Comparison of ENCODE assay signal across 9 cellular contexts in genomic region chr4:98838977-98839618, GRCh38.
A peak's percentile ranks its signal among the peaks of the same experiment; 100 is the strongest.
DNase-seq lines count a peak whose midpoint lies in the region; TF ChIP-seq lines count a peak whose summit lies in the region.
"Had no signal": no experiment of that assay in that cellular context is flagged by ENCODE, and none has a peak within 500 bp of the region (broad histone marks: within the 10 kb centered on the region; RNA-seq: fewer than 3 reads in every experiment).

No MANE protein-coding gene starts in this region.

- H3K36me3 ChIP-seq in GM23248 (ENCODE audit: low read depth) = no peaks in the 10 kb centered on the region

- in situ Hi-C loops in GM23248 (cut with MboI) = no loop called here

- no peak overlapping the region for H3K4me3 ChIP-seq in GM23248
- no peak overlapping the region for H3K4me3 ChIP-seq in dorsolateral prefrontal cortex

- peak overlapping the region; percentile 62 for H2AFZ ChIP-seq in GM23248

- no peaks in the 10 kb centered on the region for H3K4me1 ChIP-seq in GM23248 (ENCODE audit: insufficient read depth)

- DNase-seq in GM23248 = peak; percentile 21
- peak; percentile 34 for DNase-seq in OCI-M1 (lab: John Stamatoyannopoulos, UW)
- DNase-seq in fibroblast of gingiva (ENCODE audit: low read depth) = peak; percentile 2
- DNase-seq in non-pigmented ciliary epithelial cell (ENCODE audit: low read depth) = peak; percentile 13
- no peak for DNase-seq in dorsolateral prefrontal cortex
- DNase-seq in NCI-H526 (lab: John Stamatoyannopoulos, UW) = no peak
- DNase-seq in RPMI8226 = no peak
- DNase-seq in SHP77 treated with DMSO at 0.1 percent for 48 hours (lab: John Stamatoyannopoulos, UW) = no peak
- DNase-seq: T-helper 17 cell had no signal

- intact Hi-C loops in dorsolateral prefrontal cortex (cut with DNase I) = no loop called here

- H4K20me1 ChIP-seq in GM23248 (ENCODE audit: insufficient read depth) = no peaks in the 10 kb centered on the region

- no peaks in the 10 kb centered on the region for H3K9me3 ChIP-seq in GM23248 (ENCODE audit: low read depth)

- 37 to 48% methylated on average over 5 of the region's 5 CpGs for WGBS in GM23248 (ENCODE audit: low coverage in 1 of 2, low lambda C conversion rate in 2 of 2, missing lambda C conversion rate in 2 of 2), 2 experiments

- H3K27me3 ChIP-seq in GM23248 (replicated peaks; ENCODE audit: insufficient read depth) (no peaks in the 10 kb centered on the region), dorsolateral prefrontal cortex (no peaks in the 10 kb centered on the region)

- no peaks in the 10 kb centered on the region for H3F3A ChIP-seq in GM23248 (ENCODE audit: insufficient read depth)

- H3K9ac ChIP-seq in GM23248 = no peak overlapping the region

- H3K9me2 ChIP-seq in GM23248 (ENCODE audit: insufficient read depth) = no peaks in the 10 kb centered on the region

- TF ChIP-seq CTCF in dorsolateral prefrontal cortex (IDR thresholded peaks at IDR 0.05 in 54 of 56, conservative IDR thresholded peaks at IDR 0.05 in 2 of 56; ENCODE audit: low read depth in 1 of 56, partially characterized antibody in 56 of 56) = peak in 7 of 56 donors; percentile 4 to 42 (median 14)

- no peaks in the 10 kb centered on the region for H3K79me2 ChIP-seq in GM23248 (ENCODE audit: insufficient read depth)

- H3K27ac ChIP-seq in GM23248 = no peak overlapping the region
- peak overlapping the region in 2 of 59 donors; percentile 11 to 25 for H3K27ac ChIP-seq in dorsolateral prefrontal cortex

- no peak overlapping the region for H3K4me2 ChIP-seq in GM23248 (ENCODE audit: unreplicated experiment)

Comparison
In these comparisons a context has a peak if more than half of its experiments do, and no peak if none do; other contexts are left out.
1. DNase-seq: peak in GM23248 (single experiment), OCI-M1 (single experiment), fibroblast of gingiva (single experiment) and non-pigmented ciliary epithelial cell (single experiment); none in dorsolateral prefrontal cortex (0 of 10), NCI-H526 (0 of 2), RPMI8226 (single experiment) and SHP77 treated with DMSO at 0.1 percent for 48 hours (single experiment).